8 cellular contexts compared by ENCODE assay signal in genomic region chr3:186567072-186567921, GRCh38. TPM values are rescaled to one million over a fixed set of nuclear protein-coding genes. Genes with fewer than 3 reads are reported as not detected.
DNase-seq lines count a peak whose midpoint lies in the region; ATAC-seq and TF ChIP-seq lines count a peak whose summit lies in the region.

A gene with protein sequence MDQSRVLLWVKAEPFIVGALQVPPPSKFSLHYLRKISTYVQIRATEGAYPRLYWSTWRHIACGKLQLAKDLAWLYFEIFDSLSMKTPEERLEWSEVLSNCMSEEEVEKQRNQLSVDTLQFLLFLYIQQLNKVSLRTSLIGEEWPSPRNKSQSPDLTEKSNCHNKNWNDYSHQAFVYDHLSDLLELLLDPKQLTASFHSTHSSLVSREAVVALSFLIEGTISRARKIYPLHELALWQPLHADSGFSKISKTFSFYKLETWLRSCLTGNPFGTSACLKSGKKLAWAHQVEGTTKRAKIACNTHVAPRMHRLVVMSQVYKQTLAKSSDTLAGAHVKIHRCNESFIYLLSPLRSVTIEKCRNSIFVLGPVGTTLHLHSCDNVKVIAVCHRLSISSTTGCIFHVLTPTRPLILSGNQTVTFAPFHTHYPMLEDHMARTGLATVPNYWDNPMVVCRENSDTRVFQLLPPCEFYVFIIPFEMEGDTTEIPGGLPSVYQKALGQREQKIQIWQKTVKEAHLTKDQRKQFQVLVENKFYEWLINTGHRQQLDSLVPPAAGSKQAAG (minus strand): TSS chr3:186567339. CDS start chr3:186564329, 3,010 bp downstream.

- H3K79me2 ChIP-seq in DOHH2 (ENCODE audit: control insufficient read depth, low read length) (peaks cover 81% of the 10 kb centered on the region), GM23248 (ENCODE audit: insufficient read depth) (peaks cover 59% of the 10 kb centered on the region), fibroblast of lung (ENCODE audit: control insufficient read depth, insufficient read depth, low read length) (peaks cover 16% of the 10 kb centered on the region)

- POLR2A ChIA-PET in naive thymus-derived CD4-positive, alpha-beta T cell (lab: Charles Lee): interaction anchor here (0.6 to 7.8 kb wide), 12 partner anchors 10 to 1607 kb away, joined by 3 to 74 read pairs (median 4); partner anchors contain the start of genes EIF4A2, RPL39L and TRA2B

- H3K36me3 ChIP-seq in DOHH2 (ENCODE audit: control insufficient read depth, low read length) (peaks cover 42% of the 10 kb centered on the region), GM23248 (ENCODE audit: low read depth) (no peaks in the 10 kb centered on the region), fibroblast of lung (ENCODE audit: control insufficient read depth, insufficient read depth, low read length) (no peaks in the 10 kb centered on the region)
- peaks cover 0 to 6% (median 0%) of the 10 kb centered on the region in 3 experiments for H3K36me3 ChIP-seq in naive thymus-derived CD4-positive, alpha-beta T cell (ENCODE audit: control insufficient read depth in 2 of 3, insufficient read depth in 3 of 3, low read length in 3 of 3)

- H3K4me3 ChIP-seq in DOHH2 (ENCODE audit: low read length): peak within 1 kb of the TSS; percentile 89
- H3K4me3 ChIP-seq in GM23248: peak within 1 kb of the TSS; percentile 79
- H3K4me3 ChIP-seq in fibroblast of lung (replicated peaks in 1 of 4; ENCODE audit: control extremely low read depth in 1 of 4, insufficient read depth in 1 of 4, low read depth in 3 of 4, low read length in 4 of 4): peak within 1 kb of the TSS; percentile 69 to 90 (median 84)
- H3K4me3 ChIP-seq in naive thymus-derived CD4-positive, alpha-beta T cell (ENCODE audit: low read length): peak within 1 kb of the TSS; percentile 80

- ATAC-seq in activated T-helper 17 cell treated with anti-CD3 and anti-CD28 coated beads, Interleukin-2, amount 50 U/mL, for 72 hours (replicated peaks): peak; percentile 60
- peak; percentile 69 for ATAC-seq in naive thymus-derived CD4-positive, alpha-beta T cell
- ATAC-seq in stimulated activated memory B cell treated with anti-CD40 and anti-IgM and Interleukin-4, amounts not matched to agents 10 μg/mL and 1 μg/mL and 100 μg/mL, for 72 hours: peak; percentile 76

- CTCF ChIA-PET in naive thymus-derived CD4-positive, alpha-beta T cell (lab: Charles Lee): interaction anchor here (1.1 to 1.4 kb wide), 2 partner anchors 48 to 50 kb away, joined by 3 to 4 read pairs; no protein-coding TSS in a partner anchor

- peak within 1 kb of the TSS; percentile 86 for H3K27ac Mint-ChIP-seq in activated T-helper 17 cell treated with anti-CD3 and anti-CD28 coated beads, Interleukin-2, amount 50 U/mL, for 72 hours
- H3K27ac Mint-ChIP-seq in naive thymus-derived CD4-positive, alpha-beta T cell: peak within 1 kb of the TSS; percentile 94 to 99 (median 96)
- H3K27ac Mint-ChIP-seq in stimulated activated memory B cell treated with anti-CD40 and anti-IgM and Interleukin-4, amounts not matched to agents 10 μg/mL and 1 μg/mL and 100 μg/mL, for 72 hours: peak within 1 kb of the TSS; percentile 79

- H3K9me3 Mint-ChIP-seq in activated T-helper 17 cell treated with anti-CD3 and anti-CD28 coated beads, Interleukin-2, amount 50 U/mL, for 72 hours: no peaks in the 10 kb centered on the region
- H3K9me3 Mint-ChIP-seq in naive thymus-derived CD4-positive, alpha-beta T cell: peaks cover 0 to 5% (median 0%) of the 10 kb centered on the region in 11 donors
- no peaks in the 10 kb centered on the region for H3K9me3 Mint-ChIP-seq in stimulated activated memory B cell treated with anti-CD40 and anti-IgM and Interleukin-4, amounts not matched to agents 10 μg/mL and 1 μg/mL and 100 μg/mL, for 72 hours

- H3K9me2 ChIP-seq in DOHH2 (replicated peaks; ENCODE audit: control insufficient read depth, low read length) (no peaks in the 10 kb centered on the region), GM23248 (ENCODE audit: insufficient read depth) (no peaks in the 10 kb centered on the region)

- H3K4me3 Mint-ChIP-seq in activated T-helper 17 cell treated with anti-CD3 and anti-CD28 coated beads, Interleukin-2, amount 50 U/mL, for 72 hours: peak within 1 kb of the TSS; percentile 97
- H3K4me3 Mint-ChIP-seq in naive thymus-derived CD4-positive, alpha-beta T cell: peak within 1 kb of the TSS; percentile 87 to 96 (median 95)
- peak within 1 kb of the TSS; percentile 80 for H3K4me3 Mint-ChIP-seq in stimulated activated memory B cell treated with anti-CD40 and anti-IgM and Interleukin-4, amounts not matched to agents 10 μg/mL and 1 μg/mL and 100 μg/mL, for 72 hours

- H3K4me1 Mint-ChIP-seq in activated T-helper 17 cell treated with anti-CD3 and anti-CD28 coated beads, Interleukin-2, amount 50 U/mL, for 72 hours: peaks cover 26% of the 10 kb centered on the region
- peaks cover 24 to 81% (median 77%) of the 10 kb centered on the region in 7 donors for H3K4me1 Mint-ChIP-seq in naive thymus-derived CD4-positive, alpha-beta T cell
- H3K4me1 Mint-ChIP-seq in stimulated activated memory B cell treated with anti-CD40 and anti-IgM and Interleukin-4, amounts not matched to agents 10 μg/mL and 1 μg/mL and 100 μg/mL, for 72 hours: peaks cover 67% of the 10 kb centered on the region

- 2% methylated on average over 62 to 63 of the region's 66 CpGs for WGBS in GM23248 (ENCODE audit: low coverage in 1 of 2, low lambda C conversion rate in 2 of 2, missing lambda C conversion rate in 2 of 2), 2 experiments

- peak within 1 kb of the TSS; percentile 90 for H3K4me2 ChIP-seq in DOHH2 (ENCODE audit: low read length)
- H3K4me2 ChIP-seq in GM23248 (ENCODE audit: unreplicated experiment): peak within 1 kb of the TSS; percentile 82
- peak within 1 kb of the TSS; percentile 84 for H3K4me2 ChIP-seq in fibroblast of lung (ENCODE audit: extremely low read depth, insufficient read depth, low read length)

- H4K20me1 ChIP-seq in DOHH2 (ENCODE audit: control insufficient read depth, insufficient read depth, low read depth, low read length) (no peaks in the 10 kb centered on the region), GM23248 (ENCODE audit: insufficient read depth) (no peaks in the 10 kb centered on the region), fibroblast of lung (ENCODE audit: control insufficient read depth, extremely low read depth, insufficient read depth, low read length) (no peaks in the 10 kb centered on the region)

- TF ChIP-seq CTCF in DOHH2 (IDR thresholded peaks at IDR 0.05; ENCODE audit: low read depth, low read length, poor library complexity, severe bottlenecking) (peak; percentile 8), fibroblast of lung (conservative IDR thresholded peaks at IDR 0.05 in 1 of 2, IDR thresholded peaks at IDR 0.05 in 1 of 2; ENCODE audit: low read depth in 1 of 2, low read length in 2 of 2) (no peak)

- H3K36me3 Mint-ChIP-seq in activated T-helper 17 cell treated with anti-CD3 and anti-CD28 coated beads, Interleukin-2, amount 50 U/mL, for 72 hours (ENCODE audit: low read depth): peaks cover 44% of the 10 kb centered on the region
- peaks cover 2 to 6% (median 4%) of the 10 kb centered on the region in 5 donors for H3K36me3 Mint-ChIP-seq in naive thymus-derived CD4-positive, alpha-beta T cell
- H3K36me3 Mint-ChIP-seq in stimulated activated memory B cell treated with anti-CD40 and anti-IgM and Interleukin-4, amounts not matched to agents 10 μg/mL and 1 μg/mL and 100 μg/mL, for 72 hours: peaks cover 3% of the 10 kb centered on the region

- H3K27me3 Mint-ChIP-seq in activated T-helper 17 cell treated with anti-CD3 and anti-CD28 coated beads, Interleukin-2, amount 50 U/mL, for 72 hours: no peaks in the 10 kb centered on the region
- peaks cover 0 to 4% (median 0%) of the 10 kb centered on the region in 5 donors for H3K27me3 Mint-ChIP-seq in naive thymus-derived CD4-positive, alpha-beta T cell
- no peaks in the 10 kb centered on the region for H3K27me3 Mint-ChIP-seq in stimulated activated memory B cell treated with anti-CD40 and anti-IgM and Interleukin-4, amounts not matched to agents 10 μg/mL and 1 μg/mL and 100 μg/mL, for 72 hours

- DNase-seq in GM23248 (peak; percentile 86), Kasumi-1 (lab: John Stamatoyannopoulos, UW) (peak; percentile 79 to 84), RPMI7951 (ENCODE audit: low read depth) (peak; percentile 83), fibroblast of lung (ENCODE audit: low read depth in 2 of 2) (peak; percentile 82 to 89)
- peak; percentile 87 to 100 (median 97) for DNase-seq in naive thymus-derived CD4-positive, alpha-beta T cell

- H3K27ac ChIP-seq in DOHH2 (ENCODE audit: low read depth, low read length) (peak within 1 kb of the TSS; percentile 66), GM23248 (peak within 1 kb of the TSS; percentile 38), fibroblast of lung (ENCODE audit: insufficient read depth, low read length) (peak within 1 kb of the TSS; percentile 57)
- peak within 1 kb of the TSS; percentile 84 for H3K27ac ChIP-seq in naive thymus-derived CD4-positive, alpha-beta T cell (ENCODE audit: low read depth, low read length)

- H2AFZ ChIP-seq in GM23248 (peak within 1 kb of the TSS; percentile 95), fibroblast of lung (ENCODE audit: low read length) (peak within 1 kb of the TSS; percentile 94)

- H3K9me3 ChIP-seq in DOHH2 (ENCODE audit: control insufficient read depth, insufficient read depth, low read length): no peaks in the 10 kb centered on the region
- no peaks in the 10 kb centered on the region for H3K9me3 ChIP-seq in GM23248 (ENCODE audit: low read depth)
- no peaks in the 10 kb centered on the region for H3K9me3 ChIP-seq in fibroblast of lung (ENCODE audit: control insufficient read depth, insufficient read depth, low read depth, low read length)
- no peaks in the 10 kb centered on the region for H3K9me3 ChIP-seq in naive thymus-derived CD4-positive, alpha-beta T cell (ENCODE audit: control insufficient read depth in 2 of 3, low read length in 3 of 3)

- no peaks in the 10 kb centered on the region; the same call in 1 of the 2 replicates for H3F3A ChIP-seq in DOHH2 (ENCODE audit: control insufficient read depth, insufficient read depth)
- H3F3A ChIP-seq in GM23248 (ENCODE audit: insufficient read depth): no peaks in the 10 kb centered on the region

- H3K4me1 ChIP-seq in DOHH2 (ENCODE audit: control insufficient read depth, low read length) (peaks cover 41% of the 10 kb centered on the region), GM23248 (ENCODE audit: insufficient read depth) (peaks cover 15% of the 10 kb centered on the region), fibroblast of lung (ENCODE audit: control insufficient read depth, extremely low read depth, insufficient read depth, low read length) (no peaks in the 10 kb centered on the region)
- H3K4me1 ChIP-seq in naive thymus-derived CD4-positive, alpha-beta T cell (ENCODE audit: control insufficient read depth in 2 of 2, insufficient read depth in 2 of 2, low read length in 2 of 2): peaks cover 25 to 39% of the 10 kb centered on the region in 2 donors

- in situ Hi-C loops in GM23248 (cut with MboI): no loop called here

- H3K27me3 ChIP-seq in DOHH2 (ENCODE audit: control insufficient read depth, low read length) (no peaks in the 10 kb centered on the region), GM23248 (replicated peaks; ENCODE audit: insufficient read depth) (no peaks in the 10 kb centered on the region), fibroblast of lung (ENCODE audit: control insufficient read depth, insufficient read depth, low read length) (no peaks in the 10 kb centered on the region)
- H3K27me3 ChIP-seq in naive thymus-derived CD4-positive, alpha-beta T cell (ENCODE audit: control insufficient read depth in 2 of 2, insufficient read depth in 2 of 2, low read length in 2 of 2): no peaks in the 10 kb centered on the region

- intact Hi-C loops in naive thymus-derived CD4-positive, alpha-beta T cell (cut with micrococcal nuclease): loop anchor here (1.0 to 10.0 kb wide), 7 partner anchors 50 to 1285 kb away; partner anchors contain the start of gene ETV5 (in 2 of the 2)

- H3K9ac ChIP-seq in GM23248: peak within 1 kb of the TSS; percentile 85
- peak within 1 kb of the TSS; percentile 73 for H3K9ac ChIP-seq in fibroblast of lung (ENCODE audit: insufficient read depth, low read length)

RNA-seq across cellular contexts. Expression of the gene that starts here (rescaled TPM):
- total RNA-seq in GM23248 (2014; rRNA removed; shearing (Covaris generic)): 14.6 and 17.7 TPM in 2 replicates
- polyA plus RNA-seq in GM23248 (2016; fragmentation: Nextera tagmentation; extraction: Ambion mirVana) (15.6 and 16.3 TPM in 2 replicates), fibroblast of lung (12.3 and 16.8 TPM in 2 replicates)
- total RNA-seq in RPMI7951 (2014; rRNA removed; shearing (Covaris generic)): 18.1 and 22.6 TPM in 2 replicates
- 1 to 10 TPM; 7.8 to 9.7 TPM for total RNA-seq in activated T-helper 17 cell treated with anti-CD3 and anti-CD28 coated beads, Interleukin-2, amount 50 U/mL, for 72 hours
- total RNA-seq in fibroblast of lung: 13.1 and 13.7 TPM in 2 replicates
- 6.1 and 7.3 TPM in 2 replicates for polyA plus RNA-seq in fibroblast of lung (2012)
- polyA minus RNA-seq in fibroblast of lung (ENCODE audit: low replicate concordance): 2.9 and 11.5 TPM in 2 replicates
- total RNA-seq in naive thymus-derived CD4-positive, alpha-beta T cell: 10 to 100 TPM; 11.3 to 20.3 (median 15.8) TPM
- polyA plus RNA-seq in naive thymus-derived CD4-positive, alpha-beta T cell: 10 to 100 TPM; 13.8 to 21.1 TPM

Comparison
In these comparisons a context has a peak if more than half of its experiments do, and no peak if none do; other contexts are left out.
1. Peak in every context shown above with its lines: DNase-seq, ATAC-seq, H3K4me3 ChIP-seq and H3K27ac ChIP-seq.